28 cellular contexts compared by ENCODE assay signal in the genomic region with DNA sequence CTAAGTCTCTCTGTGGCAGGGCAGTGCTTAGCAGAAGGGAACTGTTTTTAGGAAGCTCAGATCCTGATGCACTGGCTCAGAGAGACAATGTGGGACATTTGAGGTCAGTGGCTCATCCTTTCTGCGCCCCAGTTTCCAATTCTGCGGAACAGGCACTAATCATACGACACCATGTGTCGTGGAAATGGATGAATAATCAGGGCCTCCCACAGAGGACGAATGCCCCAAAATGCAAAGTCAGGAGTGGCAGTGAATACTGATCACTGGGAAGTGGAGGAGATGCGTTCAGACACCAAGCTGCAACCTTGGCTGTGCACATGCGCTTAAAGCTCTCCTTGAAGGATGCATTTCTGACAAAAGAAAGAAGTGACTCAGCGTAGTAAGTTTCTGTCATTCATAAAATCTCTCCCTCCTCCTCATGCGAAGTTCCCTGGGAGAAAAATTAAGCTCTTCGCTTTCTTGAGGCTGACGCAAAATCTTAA. TPM values are rescaled to one million over a fixed set of nuclear protein-coding genes. Genes with fewer than 3 reads are reported as not detected.
A peak's percentile ranks its signal among the peaks of the same experiment; 100 is the strongest.
DNase-seq lines count a peak whose midpoint lies in the region; ATAC-seq, FAIRE-seq and TF ChIP-seq lines count a peak whose summit lies in the region.
"Had no signal": no experiment of that assay in that cellular context is flagged by ENCODE, and none has a peak within 500 bp of the region (broad histone marks: within the 10 kb centered on the region; RNA-seq: fewer than 3 reads in every experiment).

No MANE protein-coding gene starts in this region.

- peaks cover 34% of the 10 kb centered on the region for H3K4me1 ChIP-seq in PC-9 (replicated peaks; ENCODE audit: insufficient read depth)
- H3K4me1 ChIP-seq in spleen = peaks cover 0 to 50% (median 23%) of the 10 kb centered on the region in 6 donors
- H3K4me1 ChIP-seq in small intestine (ENCODE audit: control insufficient read depth in 2 of 2, insufficient read depth in 1 of 2, low read depth in 1 of 2, low read length in 1 of 2) = peaks cover 0 to 3% of the 10 kb centered on the region in 2 donors
- H3K4me1 ChIP-seq in endodermal cell (ENCODE audit: control insufficient read depth, insufficient read depth, low read length) = no peaks in the 10 kb centered on the region
- H3K4me1 ChIP-seq: HAP-1 had no signal

- no peak overlapping the region; the same call in 1 of the 2 replicates for H2AFZ ChIP-seq in PC-9
- H2AFZ ChIP-seq: hepatocyte had no signal

- TF ChIP-seq CTCF in PC-9 (conservative IDR thresholded peaks at IDR 0.05) = no peak
- TF ChIP-seq CTCF in spleen (IDR thresholded peaks at IDR 0.05 in 8 of 11, conservative IDR thresholded peaks at IDR 0.05 in 3 of 11) = no peak
- no peak for TF ChIP-seq CTCF in endodermal cell (conservative IDR thresholded peaks at IDR 0.05)

- H3K36me3 Mint-ChIP-seq in activated CD4-positive, alpha-beta T cell treated with anti-CD3 and anti-CD28 coated beads for 36 hours (ENCODE audit: low read depth) = no peaks in the 10 kb centered on the region
- H3K36me3 Mint-ChIP-seq in endodermal cell (ENCODE audit: low read depth) = no peaks in the 10 kb centered on the region
- H3K36me3 Mint-ChIP-seq: naive thymus-derived CD8-positive, alpha-beta T cell; T-cell had no signal

- ATAC-seq in activated CD4-positive, alpha-beta T cell treated with anti-CD3 and anti-CD28 coated beads for 36 hours = no peak
- ATAC-seq: activated CD8-positive, alpha-beta T cell treated with anti-CD3 and anti-CD28 coated beads for 36 hours; naive thymus-derived CD8-positive, alpha-beta T cell; T-cell had no signal

- no peak overlapping the region for H3K9ac ChIP-seq in endodermal cell (ENCODE audit: extremely low read depth, low read length, poor library complexity, severe bottlenecking)

- peak overlapping the region; percentile 53 for H3K4me2 ChIP-seq in PC-9
- H3K4me2 ChIP-seq: hepatocyte had no signal

- TF ChIP-seq POLR2A in spleen (IDR thresholded peaks at IDR 0.05) = no peak

- H3K36me3 ChIP-seq in PC-9 (ENCODE audit: low read depth) (no peaks in the 10 kb centered on the region), spleen (no peaks in the 10 kb centered on the region), small intestine (ENCODE audit: control insufficient read depth in 2 of 2, insufficient read depth in 2 of 2, low read length in 2 of 2) (no peaks in the 10 kb centered on the region), endodermal cell (ENCODE audit: control insufficient read depth, insufficient read depth, low read length) (no peaks in the 10 kb centered on the region)
- H3K36me3 ChIP-seq: HAP-1, pancreas, WERI-Rb-1 had no signal

- peaks cover 17% of the 10 kb centered on the region for H3K4me1 Mint-ChIP-seq in activated CD4-positive, alpha-beta T cell treated with anti-CD3 and anti-CD28 coated beads for 36 hours
- no peaks in the 10 kb centered on the region for H3K4me1 Mint-ChIP-seq in endodermal cell

- intact Hi-C loops in activated CD4-positive, alpha-beta T cell treated with anti-CD3 and anti-CD28 coated beads for 36 hours (cut with DNase I, micrococcal nuclease) = no loop called here
- intact Hi-C loops in PC-9 (cut with micrococcal nuclease; ENCODE audit: unreplicated experiment) (no loop called here), spleen (cut with DNase I; ENCODE audit: low total_unique reads) (no loop called here)

- no peaks in the 10 kb centered on the region for H3K9me2 ChIP-seq in PC-9 (ENCODE audit: insufficient read depth)

- 71 to 77% (median 73%) methylated on average over 9 to 11 of the region's 11 CpGs for WGBS in spleen, 5 donors
- 89 to 95% (median 89%) methylated on average over 11 of the region's 11 CpGs for WGBS in small intestine, 3 donors
- 93 to 98% methylated on average over 11 of the region's 11 CpGs for WGBS in endodermal cell (ENCODE audit: insufficient coverage in 1 of 2, insufficient read length in 1 of 2), 2 experiments

- H3K79me2 ChIP-seq in PC-9 (ENCODE audit: low read depth) = no peaks in the 10 kb centered on the region
- H3K79me2 ChIP-seq: hepatocyte had no signal

- BruUV-seq in PC-9 (replicated peaks; lab: Mats Ljungman, UMichigan) = no TSS peak

- POLR2A ChIA-PET in activated CD4-positive, alpha-beta T cell treated with anti-CD3 and anti-CD28 coated beads for 36 hours (lab: Charles Lee) = no interaction called here
- POLR2A ChIA-PET in PC-9 (lab: Charles Lee; ENCODE audit: unreplicated experiment) = no interaction called here

- H3K27ac ChIP-seq in PC-9 (peak overlapping the region; percentile 64), spleen (peak overlapping the region in 5 of 8 donors; percentile 27 to 71 (median 54)), small intestine (ENCODE audit: low read depth in 1 of 2, low read length in 1 of 2) (no peak overlapping the region), endodermal cell (ENCODE audit: low read depth, low read length) (no peak overlapping the region)
- H3K27ac ChIP-seq: hepatocyte, pancreas, WERI-Rb-1 had no signal

- no peak overlapping the region for H3K4me3 Mint-ChIP-seq in activated CD4-positive, alpha-beta T cell treated with anti-CD3 and anti-CD28 coated beads for 36 hours
- H3K4me3 Mint-ChIP-seq in endodermal cell = no peak overlapping the region
- H3K4me3 Mint-ChIP-seq: activated CD8-positive, alpha-beta T cell treated with anti-CD3 and anti-CD28 coated beads for 36 hours; activated T-cell treated with anti-CD3 and anti-CD28 coated beads, Interleukin-2, amount 50 U/mL, for 24 hours; naive thymus-derived CD8-positive, alpha-beta T cell; T-cell had no signal

- H3K9me3 ChIP-seq in PC-9 (ENCODE audit: insufficient read depth, low read depth) = no peaks in the 10 kb centered on the region
- peaks cover 0 to 10% (median 0%) of the 10 kb centered on the region in 8 donors for H3K9me3 ChIP-seq in spleen
- H3K9me3 ChIP-seq in small intestine (ENCODE audit: control insufficient read depth, low read depth) = no peaks in the 10 kb centered on the region
- no peaks in the 10 kb centered on the region for H3K9me3 ChIP-seq in endodermal cell (ENCODE audit: control insufficient read depth, low read length)
- H3K9me3 ChIP-seq: HAP-1, pancreas had no signal

- H3K4me3 ChIP-seq in PC-9 = no peak overlapping the region
- H3K4me3 ChIP-seq in spleen = no peak overlapping the region
- H3K4me3 ChIP-seq in small intestine (ENCODE audit: low read depth in 1 of 2, low read length in 2 of 2) = no peak overlapping the region
- H3K4me3 ChIP-seq in endodermal cell (ENCODE audit: low read length) = no peak overlapping the region
- H3K4me3 ChIP-seq: HAP-1, hepatocyte, pancreas had no signal

- no peaks in the 10 kb centered on the region for H3K9me3 Mint-ChIP-seq in activated CD4-positive, alpha-beta T cell treated with anti-CD3 and anti-CD28 coated beads for 36 hours (ENCODE audit: low read depth)
- H3K9me3 Mint-ChIP-seq in endodermal cell = no peaks in the 10 kb centered on the region

- FAIRE-seq in small intestine (lab: Jason Lieb, UNC) = no peak
- FAIRE-seq: astrocyte, endometrium, islet of Langerhans, pancreas had no signal

- peak; percentile 26 for DNase-seq in activated CD4-positive, alpha-beta T cell treated with anti-CD3 and anti-CD28 coated beads for 48 hours
- no peak for DNase-seq in activated CD4-positive, alpha-beta T cell treated with anti-CD3 and anti-CD28 coated beads for 36 hours
- DNase-seq in PC-9 = no peak
- DNase-seq in globus pallidus (ENCODE audit: low spot score) = peak; percentile 42
- DNase-seq in spleen = no peak
- no peak for DNase-seq in small intestine
- no peak for DNase-seq in endodermal cell
- no peak for DNase-seq in COR-L47 (lab: John Stamatoyannopoulos, UW)
- DNase-seq: activated CD8-positive, alpha-beta T cell treated with anti-CD3 and anti-CD28 coated beads for 36 hours; activated naive CD4-positive, alpha-beta T cell treated with anti-CD3 and anti-CD28 coated beads, Interleukin-2, amount 50 U/mL, for 16 hours; activated T-cell treated with anti-CD3 and anti-CD28 coated beads, Interleukin-2, amount 50 U/mL, for 24 hours; DMS 273 treated with DMSO at 0.1 percent for 48 hours; GF-D8; MM.1S; naive thymus-derived CD8-positive, alpha-beta T cell; NCI-H1930; NCI-H446 treated with DMSO at 0.1 percent for 48 hours; pancreas; SHP77; stimulated activated CD4-positive, alpha-beta T cell treated with anti-CD3 and anti-CD28 coated beads, Interleukin-4, amount 100 ng/mL, for 1 hour; T-cell; WERI-Rb-1 had no signal

- H3F3A ChIP-seq in PC-9 (ENCODE audit: insufficient read depth, low read depth) = peaks cover 20% of the 10 kb centered on the region; the same call in 1 of the 2 replicates

- H4K20me1 ChIP-seq in PC-9 (ENCODE audit: insufficient read depth) = no peaks in the 10 kb centered on the region

- H3K27me3 ChIP-seq in PC-9 (ENCODE audit: insufficient read depth, low read depth) (no peaks in the 10 kb centered on the region), spleen (replicated peaks in 1 of 7) (no peaks in the 10 kb centered on the region), small intestine (ENCODE audit: control insufficient read depth in 2 of 2, insufficient read depth in 2 of 2, low read length in 2 of 2) (peaks cover 0 to 2% of the 10 kb centered on the region in 2 donors), endodermal cell (ENCODE audit: control insufficient read depth, insufficient read depth, low read length, poor library complexity, severe bottlenecking) (no peaks in the 10 kb centered on the region)
- H3K27me3 ChIP-seq: hepatocyte, pancreas had no signal

- CTCF ChIA-PET in activated CD4-positive, alpha-beta T cell treated with anti-CD3 and anti-CD28 coated beads for 36 hours (lab: Charles Lee) = interaction anchor here (0.9 kb wide), 1 partner anchor 206 kb away, joined by 3 read pairs; no protein-coding TSS in a partner anchor
- CTCF ChIA-PET in PC-9 (lab: Charles Lee) = no interaction called here

- H3K27ac Mint-ChIP-seq in activated CD4-positive, alpha-beta T cell treated with anti-CD3 and anti-CD28 coated beads for 36 hours = no peak overlapping the region
- no peak overlapping the region for H3K27ac Mint-ChIP-seq in endodermal cell
- H3K27ac Mint-ChIP-seq: activated CD8-positive, alpha-beta T cell treated with anti-CD3 and anti-CD28 coated beads for 36 hours; activated T-cell treated with anti-CD3 and anti-CD28 coated beads, Interleukin-2, amount 50 U/mL, for 24 hours; naive thymus-derived CD8-positive, alpha-beta T cell; T-cell had no signal

- H3K27me3 Mint-ChIP-seq in activated CD4-positive, alpha-beta T cell treated with anti-CD3 and anti-CD28 coated beads for 36 hours = peaks cover 31% of the 10 kb centered on the region
- no peaks in the 10 kb centered on the region for H3K27me3 Mint-ChIP-seq in endodermal cell (ENCODE audit: insufficient read depth)

RNA-seq across cellular contexts. Expression of gene ECHDC3, which starts 21.9 kb away (rescaled TPM):
- 1 to 10 TPM; 3.5 to 3.8 TPM for total RNA-seq in activated CD4-positive, alpha-beta T cell treated with anti-CD3 and anti-CD28 coated beads for 36 hours
- total RNA-seq in PC-9 (2021) = not detected in 2 replicates
- 10 to 100 TPM; 10.5 to 49.7 (median 21.4) TPM for total RNA-seq in spleen
- 10 to 100 TPM in 2 of 3 donors, 1 to 10 TPM in 1; 5.6 to 14.8 (median 12.5) TPM for polyA plus RNA-seq in spleen
- 10 to 100 TPM in 2 of 3 donors, 1 to 10 TPM in 1; 3.8 to 25.8 (median 13.2) TPM for polyA plus RNA-seq in small intestine
- total RNA-seq in endodermal cell = 10 to 100 TPM; 12.9 to 13.6 TPM
- polyA plus RNA-seq in endodermal cell (2013, experiment 1 of 2) = 9.7 TPM
- 8.7 TPM for polyA plus RNA-seq in endodermal cell (2013, experiment 2 of 2)
- total RNA-seq: A172 had no signal

Comparison
In these comparisons a context has a peak if more than half of its experiments do, and no peak if none do; other contexts are left out.
1. DNase-seq: peak in activated CD4-positive, alpha-beta T cell treated with anti-CD3 and anti-CD28 coated beads for 48 hours (single experiment) and globus pallidus (single experiment); none in activated CD4-positive, alpha-beta T cell treated with anti-CD3 and anti-CD28 coated beads for 36 hours (single experiment), PC-9 (0 of 2), spleen (single experiment), small intestine (single experiment), endodermal cell (single experiment) and COR-L47 (single experiment).
2. H3K27ac ChIP-seq: peak in PC-9 (single experiment) and spleen (5 of 8); none in small intestine (0 of 2) and endodermal cell (single experiment).